Comparison of ENCODE assay signal across 21 cellular contexts in genomic region chrX:47202316-47202715, GRCh38.
"Had no signal": no experiment of that assay in that cellular context is flagged by ENCODE, and none has a peak within 500 bp of the region (broad histone marks: within the 10 kb centered on the region; RNA-seq: fewer than 3 reads in every experiment).

No MANE protein-coding gene starts in this region.

- ATAC-seq: activated CD8-positive, alpha-beta T cell treated with anti-CD3 and anti-CD28 coated beads for 36 hours had no signal

- H3K27ac ChIP-seq: SK-N-MC, WERI-Rb-1 had no signal

- DNase-seq: activated CD4-positive, alpha-beta T cell treated with anti-CD3 and anti-CD28 coated beads for 4 hours; activated CD8-positive, alpha-beta memory T cell treated with anti-CD3 and anti-CD28 coated beads, Interleukin-2, amount 50 U/mL, for 4 hours; activated CD8-positive, alpha-beta T cell treated with anti-CD3 and anti-CD28 coated beads for 36 hours; activated effector memory CD4-positive, alpha-beta T cell treated with Interleukin-2 at 50 U/mL for 16 hours; activated naive CD4-positive, alpha-beta T cell; central memory CD4-positive, alpha-beta T cell; MG63; NCI-H1105; NCI-H1436; NCI-H1694 treated with DMSO at 0.1 percent for 48 hours; NCI-H2029 treated with DMSO at 0.1 percent for 48 hours; NCI-H510A treated with DMSO at 0.1 percent for 48 hours; NCI-H69; NK-92 treated with Interleukin-12 subunit alpha and Interleukin-12 subunit beta, amount 100 ng/mL, for 24 hours; SIG-M5; T-helper 1 cell; WERI-Rb-1 had no signal

- H3K9me3 Mint-ChIP-seq: activated CD8-positive, alpha-beta T cell treated with anti-CD3 and anti-CD28 coated beads for 36 hours; activated T-helper 1 cell treated with anti-CD3 and anti-CD28 coated beads, Interleukin-12 subunit alpha, Interleukin-12 subunit beta, Interleukin-2, Interleukin-4 antibody, amounts not matched to agents 30 ng/mL and 10 ng/mL and 1 ng/mL, durations not matched to agents 14 hours and 24 hours and 36 hours had no signal

- H3K4me1 ChIP-seq: breast epithelium had no signal

- H3K27ac Mint-ChIP-seq: activated naive CD8-positive, alpha-beta T cell; activated T-helper 1 cell treated with anti-CD3 and anti-CD28 coated beads, Interleukin-12 subunit alpha, Interleukin-12 subunit beta, Interleukin-2, Interleukin-4 antibody, amounts not matched to agents 30 ng/mL and 10 ng/mL and 1 ng/mL, durations not matched to agents 14 hours and 24 hours and 36 hours had no signal

- H3K27me3 ChIP-seq: breast epithelium, MG63 had no signal

- H3K36me3 Mint-ChIP-seq: activated naive CD8-positive, alpha-beta T cell had no signal

- H3K27me3 Mint-ChIP-seq: activated CD8-positive, alpha-beta T cell treated with anti-CD3 and anti-CD28 coated beads for 36 hours; activated naive CD8-positive, alpha-beta T cell had no signal

- H3K4me3 Mint-ChIP-seq: activated CD8-positive, alpha-beta T cell treated with anti-CD3 and anti-CD28 coated beads for 36 hours; activated naive CD8-positive, alpha-beta T cell; activated T-helper 1 cell treated with anti-CD3 and anti-CD28 coated beads, Interleukin-12 subunit alpha, Interleukin-12 subunit beta, Interleukin-2, Interleukin-4 antibody, amounts not matched to agents 30 ng/mL and 10 ng/mL and 1 ng/mL, durations not matched to agents 14 hours and 24 hours and 36 hours had no signal

- H3K4me3 ChIP-seq: breast epithelium, MG63, SK-N-MC had no signal

- H3K9me3 ChIP-seq: breast epithelium, MG63 had no signal
